ENCODE assay signal across 12 cellular contexts in the genomic region with DNA sequence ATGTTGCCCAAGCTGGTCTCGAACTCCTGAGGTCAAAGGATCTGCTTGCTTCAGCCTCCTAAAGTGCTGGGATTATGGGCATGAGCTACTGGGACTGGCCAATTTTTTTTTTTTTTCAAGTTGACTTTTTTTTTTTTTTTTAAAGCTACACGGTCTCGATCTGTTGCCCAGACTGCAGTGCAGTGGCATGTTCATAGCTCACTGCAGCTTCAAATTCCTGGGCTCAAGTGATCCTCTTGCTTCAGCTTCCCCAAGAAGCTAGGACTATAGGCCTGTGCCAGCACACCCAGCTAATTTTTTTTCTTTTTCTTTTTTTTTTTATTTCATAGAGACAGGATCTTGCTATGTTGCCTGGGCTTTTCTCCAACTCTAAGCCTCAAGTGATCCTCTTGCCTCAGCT. TPM values are rescaled to one million over a fixed set of nuclear protein-coding genes. Genes with fewer than 3 reads are reported as not detected.
DNase-seq lines count a peak whose midpoint lies in the region; ATAC-seq and TF ChIP-seq lines count a peak whose summit lies in the region.
"Had no signal": no experiment of that assay in that cellular context is flagged by ENCODE, and none has a peak within 500 bp of the region (broad histone marks: within the 10 kb centered on the region; RNA-seq: fewer than 3 reads in every experiment).

No MANE protein-coding gene starts in this region.

- no peak overlapping the region for H4K91ac ChIP-seq in trophoblast cell (ENCODE audit: low read depth, low read length)

- in situ Hi-C loops in astrocyte of the spinal cord (cut with HindIII; ENCODE audit: low sequenced_read_pairs) = no loop called here

- no peaks in the 10 kb centered on the region for H3K79me1 ChIP-seq in trophoblast cell (ENCODE audit: low read length)

- H2BK12ac ChIP-seq in trophoblast cell (ENCODE audit: low read length) = no peak overlapping the region

- H3K18ac ChIP-seq in trophoblast cell (ENCODE audit: low read length) = no peak overlapping the region

- H3K4ac ChIP-seq in trophoblast cell (ENCODE audit: low read depth, low read length) = no peak overlapping the region

- H4K8ac ChIP-seq in trophoblast cell (ENCODE audit: low read depth, low read length) = no peak overlapping the region

- ATAC-seq in Right ventricle myocardium inferior (peak; percentile 34), upper lobe of right lung (peak; percentile 82), GM21360 (IDR thresholded peaks at IDR 0.05; ENCODE audit: unreplicated experiment) (no peak)

- no peak overlapping the region for H2BK120ac ChIP-seq in trophoblast cell (ENCODE audit: insufficient read depth, low read length, poor library complexity)

- H3K9me3 ChIP-seq in hepatocyte (ENCODE audit: low read depth) (no peaks in the 10 kb centered on the region), upper lobe of right lung (no peaks in the 10 kb centered on the region), trophoblast cell (ENCODE audit: insufficient read depth, low read depth, low read length) (no peaks in the 10 kb centered on the region), uterus (no peaks in the 10 kb centered on the region)

- WGBS in hepatocyte (ENCODE audit: low lambda C conversion rate, missing lambda C conversion rate) = 84% methylated on average over 3 of the region's 3 CpGs
- no CpG with 5 or more reads among the region's 3 CpGs for WGBS in trophoblast cell (ENCODE audit: extremely low coverage, insufficient coverage, insufficient read length)

- no peak for TF ChIP-seq POLR2A in uterus (IDR thresholded peaks at IDR 0.05)

- H3K9me2 ChIP-seq in hepatocyte (replicated peaks; ENCODE audit: insufficient read depth) = no peaks in the 10 kb centered on the region

- H3K4me2 ChIP-seq in hepatocyte = no peak overlapping the region
- H3K4me2 ChIP-seq in trophoblast cell (ENCODE audit: low read length) = no peak overlapping the region

- H2BK5ac ChIP-seq in trophoblast cell (ENCODE audit: low read depth, low read length, poor library complexity) = no peak overlapping the region

- TF ChIP-seq CTCF in astrocyte of the spinal cord (IDR thresholded peaks at IDR 0.05; ENCODE audit: low read depth, low read length) (no peak), hepatocyte (IDR thresholded peaks at IDR 0.05; ENCODE audit: poor library complexity) (no peak), upper lobe of right lung (IDR thresholded peaks at IDR 0.05) (no peak), uterus (IDR thresholded peaks at IDR 0.05) (no peak)

- H2AFZ ChIP-seq in hepatocyte = no peak overlapping the region
- H2AFZ ChIP-seq in trophoblast cell (ENCODE audit: insufficient read depth, low read length, poor library complexity) = no peak overlapping the region

- H3K23ac ChIP-seq in trophoblast cell (ENCODE audit: low read length) = no peak overlapping the region

- no peak overlapping the region for H3K14ac ChIP-seq in trophoblast cell (ENCODE audit: low read length)

- H3K27ac ChIP-seq in hepatocyte (no peak overlapping the region), upper lobe of right lung (no peak overlapping the region), trophoblast cell (ENCODE audit: low read depth, low read length) (no peak overlapping the region), uterus (no peak overlapping the region)

- H3K79me2 ChIP-seq in hepatocyte (peaks cover 96% of the 10 kb centered on the region), trophoblast cell (ENCODE audit: control insufficient read depth, insufficient read depth, low read length, poor library complexity) (peaks cover 4% of the 10 kb centered on the region)

- no peaks in the 10 kb centered on the region for H3K36me3 ChIP-seq in hepatocyte (replicated peaks; ENCODE audit: insufficient read depth, low read depth)
- no peaks in the 10 kb centered on the region for H3K36me3 ChIP-seq in upper lobe of right lung
- no peaks in the 10 kb centered on the region for H3K36me3 ChIP-seq in trophoblast cell (ENCODE audit: control insufficient read depth in 1 of 2, insufficient read depth in 2 of 2, low read length in 2 of 2)
- no peaks in the 10 kb centered on the region for H3K36me3 ChIP-seq in uterus

- intact Hi-C loops in Right ventricle myocardium inferior (cut with DNase I) = loop anchor here (5.0 kb wide), 1 partner anchor 59 kb away; a partner anchor contains a TSS
- intact Hi-C loops in cardiac septum (cut with DNase I) = no loop called here
- intact Hi-C loops in upper lobe of right lung (cut with DNase I) = no loop called here
- intact Hi-C loops in uterus (cut with DNase I; ENCODE audit: low total_unique reads) = no loop called here

- H3K9ac ChIP-seq in trophoblast cell (ENCODE audit: low read length) = no peak overlapping the region

- no peak overlapping the region for H2AK5ac ChIP-seq in trophoblast cell (ENCODE audit: low read length)

- H3K4me1 ChIP-seq in hepatocyte (ENCODE audit: insufficient read depth) (no peaks in the 10 kb centered on the region), upper lobe of right lung (peaks cover 42% of the 10 kb centered on the region), trophoblast cell (ENCODE audit: control insufficient read depth in 1 of 2, insufficient read depth in 2 of 2, low read length in 2 of 2) (peaks cover 2 to 3% of the 10 kb centered on the region in 2 experiments), uterus (peaks cover 11 to 19% of the 10 kb centered on the region in 2 donors)

- no peak overlapping the region for H4K12ac ChIP-seq in trophoblast cell (ENCODE audit: low read depth, low read length)

- peaks cover 9% of the 10 kb centered on the region for H4K20me1 ChIP-seq in hepatocyte (ENCODE audit: insufficient read depth, poor library complexity, severe bottlenecking)

- H3K27me3 ChIP-seq in hepatocyte (no peaks in the 10 kb centered on the region), upper lobe of right lung (no peaks in the 10 kb centered on the region), trophoblast cell (ENCODE audit: insufficient read depth, low read length) (no peaks in the 10 kb centered on the region), uterus (no peaks in the 10 kb centered on the region)

- H3K4me3 ChIP-seq in astrocyte of the spinal cord (ENCODE audit: low read depth, low read length) (no peak overlapping the region), hepatocyte (no peak overlapping the region), upper lobe of right lung (no peak overlapping the region), trophoblast cell (ENCODE audit: low read depth, low read length) (no peak overlapping the region), uterus (no peak overlapping the region)

- no peak for DNase-seq in Right ventricle myocardium inferior (ENCODE audit: missing footprints)
- DNase-seq in cardiac septum (ENCODE audit: low spot score) = no peak
- peak; percentile 35 for DNase-seq in astrocyte of the spinal cord (ENCODE audit: low read depth, low spot score)
- peak; percentile 30 for DNase-seq in hepatocyte (ENCODE audit: low spot score)
- no peak for DNase-seq in upper lobe of right lung
- no peak for DNase-seq in trophoblast cell
- DNase-seq in uterus = no peak
- DNase-seq: NCI-H345; occipital lobe; stimulated activated CD4-positive, alpha-beta T cell treated with anti-CD3 and anti-CD28 coated beads, Interleukin-12 subunit alpha, Interleukin-12 subunit beta, amount 100 ng/mL, for 4 hours; SW 1271 had no signal

RNA-seq across cellular contexts. Expression of a gene that starts 59.5 kb away (rescaled TPM):
- total RNA-seq in Right ventricle myocardium inferior (21.6 TPM), cardiac septum (18.6 TPM), hepatocyte (27.0 and 28.6 TPM in 2 replicates), upper lobe of right lung (48.8 TPM), uterus (10 to 100 TPM; 27.9 to 59.2 (median 44.2) TPM)
- polyA plus RNA-seq in hepatocyte = 12.5 and 12.7 TPM in 2 replicates
- polyA plus RNA-seq in trophoblast cell (2013) = 189 and 191 TPM in 2 replicates

Comparison
In these comparisons a context has a peak if more than half of its experiments do, and no peak if none do; other contexts are left out.
1. DNase-seq: peak in astrocyte of the spinal cord (single experiment) and hepatocyte (single experiment); none in Right ventricle myocardium inferior (single experiment), cardiac septum (single experiment), upper lobe of right lung (single experiment), trophoblast cell (0 of 2) and uterus (0 of 2).